Comparison of ENCODE assay signal across 9 cellular contexts in the genomic region with DNA sequence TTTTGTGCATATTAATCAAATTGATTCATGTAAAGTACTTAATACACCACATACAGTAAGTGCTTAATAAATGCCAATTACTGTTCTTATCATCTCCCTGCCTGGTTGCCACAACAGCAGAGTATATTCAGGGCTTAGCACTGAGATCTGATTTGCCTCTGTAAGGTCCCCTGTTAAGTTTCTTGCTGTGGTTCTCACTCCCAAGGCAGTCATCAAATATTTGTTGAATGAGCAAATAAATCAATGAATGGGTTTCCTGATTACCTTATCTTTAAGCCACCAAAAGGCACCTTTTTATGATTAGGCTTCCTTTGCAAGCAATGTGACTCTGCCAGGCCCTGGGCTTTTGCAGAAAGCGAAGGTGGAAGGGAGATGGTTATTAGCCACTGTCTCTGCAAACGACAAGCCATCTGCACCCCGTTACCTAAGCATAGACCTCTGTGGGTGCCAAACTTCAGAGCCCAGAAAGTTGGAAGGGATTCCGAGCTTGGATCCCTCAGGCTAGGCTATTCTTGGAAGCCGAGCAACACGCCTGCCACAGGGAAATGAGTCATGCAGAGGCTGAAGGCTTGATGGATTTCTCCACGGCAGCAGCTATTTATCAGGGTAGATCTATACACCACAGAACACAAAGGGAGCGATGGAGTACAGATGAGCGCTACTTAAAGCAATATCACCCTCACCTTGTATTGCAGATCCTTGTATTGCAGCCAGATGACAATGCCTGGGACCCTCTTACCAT.
A peak's percentile ranks its signal among the peaks of the same experiment; 100 is the strongest.
DNase-seq lines count a peak whose midpoint lies in the region; ATAC-seq and TF ChIP-seq lines count a peak whose summit lies in the region.
"Had no signal": no experiment of that assay in that cellular context is flagged by ENCODE, and none has a peak within 500 bp of the region (broad histone marks: within the 10 kb centered on the region; RNA-seq: fewer than 3 reads in every experiment).

No MANE protein-coding gene starts in this region.

- H3K9me3 ChIP-seq in HAP-1: no peaks in the 10 kb centered on the region

- no peak for TF ChIP-seq POLR2A in lower leg skin (IDR thresholded peaks at IDR 0.05)

- WGBS in lower leg skin, 2 donors: 11% methylated on average over 9 of the region's 9 CpGs

- TF ChIP-seq CTCF in retinal pigment epithelial cell (conservative IDR thresholded peaks at IDR 0.05; ENCODE audit: low read depth, low read length): no peak
- TF ChIP-seq CTCF in lower leg skin (IDR thresholded peaks at IDR 0.05): no peak

- peak; percentile 95 for ATAC-seq in left ventricle myocardium superior
- ATAC-seq in HG03135 (IDR thresholded peaks at IDR 0.05; ENCODE audit: unreplicated experiment): no peak

- DNase-seq in GM04503 (ENCODE audit: low read depth) (peak; percentile 71), astrocyte of the hippocampus (ENCODE audit: low read depth, low spot score) (peak; percentile 94), left ventricle myocardium superior (peak; percentile 43), retinal pigment epithelial cell (ENCODE audit: low read depth) (peak; percentile 88), lower leg skin (ENCODE audit: low spot score in 2 of 2) (no peak), NCI-H2171 treated with DMSO at 0.1 percent for 48 hours (lab: John Stamatoyannopoulos, UW) (no peak), HAP-1 (ENCODE audit: low spot score in 2 of 2) (no peak)
- DNase-seq: activated CD8-positive, alpha-beta memory T cell treated with anti-CD3 and anti-CD28 coated beads for 24 hours had no signal

- no peak overlapping the region for H3K4me3 ChIP-seq in retinal pigment epithelial cell (ENCODE audit: low read length)
- no peak overlapping the region for H3K4me3 ChIP-seq in lower leg skin (ENCODE audit: low read depth, poor library complexity, severe bottlenecking)
- no peak overlapping the region for H3K4me3 ChIP-seq in HAP-1

- H3K4me1 ChIP-seq in HAP-1: no peaks in the 10 kb centered on the region

- in situ Hi-C loops in HAP-1 (cut with MboI; ENCODE audit: low sequenced_read_pairs): no loop called here

- H3K36me3 ChIP-seq in HAP-1 (replicated peaks): no peaks in the 10 kb centered on the region

- H3K27me3 ChIP-seq in HAP-1 (ENCODE audit: low read depth): no peaks in the 10 kb centered on the region

- intact Hi-C loops in left ventricle myocardium superior (cut with micrococcal nuclease): no loop called here
- intact Hi-C loops in lower leg skin (cut with DNase I; ENCODE audit: low total_unique reads): no loop called here

Comparison
In these comparisons a context has a peak if more than half of its experiments do, and no peak if none do; other contexts are left out.
1. DNase-seq: peak in GM04503 (single experiment), astrocyte of the hippocampus (single experiment), left ventricle myocardium superior (single experiment) and retinal pigment epithelial cell (single experiment); none in lower leg skin (0 of 2), NCI-H2171 treated with DMSO at 0.1 percent for 48 hours (single experiment) and HAP-1 (0 of 2).